Comparison of ENCODE assay signal across 9 cellular contexts in genomic region chr20:59003836-59004492, GRCh38. TPM values are rescaled to one million over a fixed set of nuclear protein-coding genes. Genes with fewer than 3 reads are reported as not detected.
DNase-seq lines count a peak whose midpoint lies in the region; ATAC-seq, FAIRE-seq and TF ChIP-seq lines count a peak whose summit lies in the region.
"Had no signal": no experiment of that assay in that cellular context is flagged by ENCODE, and none has a peak within 500 bp of the region (broad histone marks: within the 10 kb centered on the region; RNA-seq: fewer than 3 reads in every experiment).

No MANE protein-coding gene starts in this region.

- no peak overlapping the region for H2AFZ ChIP-seq in OCI-LY7 (ENCODE audit: low read length)

- peak overlapping the region; percentile 94 for H3K4me2 ChIP-seq in OCI-LY7 (ENCODE audit: low read length)

- intact Hi-C loops in OCI-LY7 (cut with micrococcal nuclease; ENCODE audit: unreplicated experiment), result loop anchor here (2.0 to 10.0 kb wide), 2 partner anchors 39 to 161 kb away; partner anchors contain the start of genes PRELID3B and ZNF831

- H3K4me1 ChIP-seq in OCI-LY7 (ENCODE audit: insufficient read depth, low read length, poor library complexity, severe bottlenecking), result peaks cover 52% of the 10 kb centered on the region

- CTCF ChIA-PET in OCI-LY7 (lab: Charles Lee; ENCODE audit: unreplicated experiment), result interaction anchor here (1.0 kb wide), 1 partner anchor 10 kb away, joined by 5 read pairs; no protein-coding TSS in a partner anchor

- H3K36me3 ChIP-seq in OCI-LY7 (ENCODE audit: insufficient read depth, low read length), result peaks cover 41% of the 10 kb centered on the region

- FAIRE-seq in GM12892 (lab: Jason Lieb, UNC), result peak; percentile 42

- TF ChIP-seq CTCF in OCI-LY7 (conservative IDR thresholded peaks at IDR 0.05; ENCODE audit: low read length), result no peak
- no peak for TF ChIP-seq CTCF in endothelial cell (IDR thresholded peaks at IDR 0.05; ENCODE audit: unreplicated experiment)

- H3K4me1 Mint-ChIP-seq in endothelial cell (ENCODE audit: unreplicated experiment), result peaks cover 29% of the 10 kb centered on the region

- H3K9me3 Mint-ChIP-seq in endothelial cell (ENCODE audit: unreplicated experiment), result no peaks in the 10 kb centered on the region

- BruUV-seq in OCI-LY7 (replicated peaks; lab: Mats Ljungman, UMichigan), result no TSS peak

- H3K9me3 ChIP-seq in OCI-LY7 (ENCODE audit: low read length), result no peaks in the 10 kb centered on the region

- H3K79me2 ChIP-seq in OCI-LY7 (ENCODE audit: insufficient read depth, low read depth, low read length), result peaks cover 19% of the 10 kb centered on the region; the same call in 1 of the 2 replicates

- H3K36me3 Mint-ChIP-seq in endothelial cell (ENCODE audit: low read depth, unreplicated experiment), result peaks cover 27% of the 10 kb centered on the region

- no peaks in the 10 kb centered on the region for H4K20me1 ChIP-seq in OCI-LY7 (ENCODE audit: insufficient read depth, low read length)

- ATAC-seq in GM21528 (IDR thresholded peaks at IDR 0.05; ENCODE audit: low FRiP score, unreplicated experiment), result no peak
- no peak for ATAC-seq in GM19452 (IDR thresholded peaks at IDR 0.05; ENCODE audit: unreplicated experiment)

- no peak for DNase-seq in GM12892 (ENCODE audit: insufficient read length)
- DNase-seq in OCI-LY7 (ENCODE audit: low spot score), result peak; percentile 16
- no peak for DNase-seq in endothelial cell (ENCODE audit: low spot score)
- no peak for DNase-seq in NCI-H1105 treated with DMSO at 0.1 percent for 48 hours (lab: John Stamatoyannopoulos, UW)
- DNase-seq: foreskin fibroblast, NCI-H1694 had no signal

- POLR2A ChIA-PET in OCI-LY7 (lab: Charles Lee), result interaction anchor here (0.8 to 2.3 kb wide), 2 partner anchors 12 to 40 kb away, joined by 3 to 5 read pairs; no protein-coding TSS in a partner anchor

- no peaks in the 10 kb centered on the region for H3K9me2 ChIP-seq in OCI-LY7 (ENCODE audit: insufficient read depth, low read length)

- TF ChIP-seq POLR2A in GM12892 (IDR thresholded peaks at IDR 0.05; ENCODE audit: low read depth, low read length), result no peak; the same call in 1 of the 2 replicates

- H3K27ac Mint-ChIP-seq in endothelial cell (ENCODE audit: unreplicated experiment), result peak overlapping the region; percentile 28

- peaks cover 8% of the 10 kb centered on the region for H3K27me3 Mint-ChIP-seq in endothelial cell (ENCODE audit: unreplicated experiment)

- H3K4me3 ChIP-seq in OCI-LY7 (ENCODE audit: low read depth, low read length, poor library complexity, severe bottlenecking), result peak overlapping the region; percentile 74
- H3K4me3 ChIP-seq in skin epidermis, result peak overlapping the region in 5 of 7 experiments; percentile 56 to 83 (median 73)

- H3K4me3 Mint-ChIP-seq in endothelial cell (ENCODE audit: unreplicated experiment), result no peak overlapping the region

- peak overlapping the region; percentile 85 for H3K27ac ChIP-seq in OCI-LY7 (ENCODE audit: low read depth, low read length, poor library complexity, severe bottlenecking)
- H3K27ac ChIP-seq in skin epidermis, result peak overlapping the region in 17 of 21 experiments; percentile 4 to 98 (median 91)

RNA-seq across cellular contexts. Expression of gene CTSZ, which starts 3.1 kb away (rescaled TPM):
- polyA plus RNA-seq in GM12892 (2012; ENCODE audit: missing spikeins), result 109 TPM
- 47.2 and 50.5 TPM in 2 replicates for total RNA-seq in OCI-LY7 (2014; rRNA removed; shearing (Covaris generic))
- 81.5 and 114 TPM in 2 replicates for total RNA-seq in OCI-LY7 (2022)
- total RNA-seq in endothelial cell (ENCODE audit: unreplicated experiment), result 150 TPM

RNA-seq across cellular contexts. Expression of gene TUBB1, which starts 15.3 kb away (rescaled TPM):
- polyA plus RNA-seq in GM12892 (2012; ENCODE audit: missing spikeins), result 0.66 TPM
- not detected in 2 replicates for total RNA-seq in OCI-LY7 (2014; rRNA removed; shearing (Covaris generic))
- total RNA-seq in OCI-LY7 (2022) (0.11 and 0.13 TPM in 2 replicates), endothelial cell (ENCODE audit: unreplicated experiment) (not detected)

RNA-seq across cellular contexts. Expression of gene NELFCD, which starts 22.9 kb away (rescaled TPM):
- polyA plus RNA-seq in GM12892 (2012; ENCODE audit: missing spikeins), result 51.1 TPM
- total RNA-seq in OCI-LY7 (2014; rRNA removed; shearing (Covaris generic)), result 83.4 and 90.7 TPM in 2 replicates
- total RNA-seq in OCI-LY7 (2022) (143 and 155 TPM in 2 replicates), endothelial cell (ENCODE audit: unreplicated experiment) (68.7 TPM)

RNA-seq across cellular contexts. Expression of gene ATP5F1E, which starts 28.2 kb away (rescaled TPM):
- 81.7 TPM for polyA plus RNA-seq in GM12892 (2012; ENCODE audit: missing spikeins)
- 36.7 and 42.4 TPM in 2 replicates for total RNA-seq in OCI-LY7 (2014; rRNA removed; shearing (Covaris generic))
- total RNA-seq in OCI-LY7 (2022) (65.4 and 67.2 TPM in 2 replicates), endothelial cell (ENCODE audit: unreplicated experiment) (102 TPM)

RNA-seq across cellular contexts. Expression of gene PRELID3B, which starts 38.6 kb away (rescaled TPM):
- 83.4 TPM for polyA plus RNA-seq in GM12892 (2012; ENCODE audit: missing spikeins)
- 77.2 and 99.4 TPM in 2 replicates for total RNA-seq in OCI-LY7 (2014; rRNA removed; shearing (Covaris generic))
- total RNA-seq in OCI-LY7 (2022) (119 and 122 TPM in 2 replicates), endothelial cell (ENCODE audit: unreplicated experiment) (40.2 TPM)
